9 cellular contexts compared by ENCODE assay signal in the genomic region with DNA sequence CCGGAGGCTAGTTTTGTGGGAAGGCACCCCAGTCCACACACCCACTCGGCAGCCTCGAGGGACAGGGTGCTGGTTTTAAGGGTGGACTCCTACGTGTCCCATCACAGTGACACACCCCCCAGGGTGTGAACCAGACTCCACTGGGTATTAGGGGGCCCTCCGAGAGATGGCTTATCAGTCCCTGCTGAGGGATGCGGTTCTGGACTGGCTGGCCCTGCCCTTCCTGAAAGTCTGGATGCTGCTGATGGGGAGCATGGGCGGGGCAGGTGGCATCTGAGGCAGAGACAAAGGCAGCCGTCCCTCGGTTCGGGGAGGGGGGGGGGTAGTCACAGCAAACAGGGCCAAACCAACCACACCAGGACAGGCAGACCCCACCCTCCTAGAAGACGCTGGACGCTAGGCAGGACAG. TPM values are rescaled to one million over a fixed set of nuclear protein-coding genes. Genes with fewer than 3 reads are reported as not detected.
DNase-seq lines count a peak whose midpoint lies in the region; ATAC-seq and TF ChIP-seq lines count a peak whose summit lies in the region.
"Had no signal": no experiment of that assay in that cellular context is flagged by ENCODE, and none has a peak within 500 bp of the region (broad histone marks: within the 10 kb centered on the region; RNA-seq: fewer than 3 reads in every experiment).

No MANE protein-coding gene starts in this region.

- peaks cover 5 to 38% (median 13%) of the 10 kb centered on the region in 5 donors for H3K36me3 Mint-ChIP-seq in naive thymus-derived CD4-positive, alpha-beta T cell

- intact Hi-C loops in naive thymus-derived CD4-positive, alpha-beta T cell (cut with micrococcal nuclease) = loop anchor here (1.0 to 10.0 kb wide), 17 partner anchors 15 to 611 kb away; partner anchors contain the start of genes COX5A (in 2 of the 2), FAM219B (in 2 of the 2), ARID3B (in 1 of the 2) and C15orf39 (in 1 of the 2)

- no peak for TF ChIP-seq CTCF in 22Rv1 (IDR thresholded peaks at IDR 0.05)
- no peak for TF ChIP-seq CTCF in HEK293 (tag by site-specific recombination; IDR thresholded peaks at IDR 0.05)
- TF ChIP-seq CTCF in foreskin fibroblast (IDR thresholded peaks at IDR 0.05; ENCODE audit: low read depth, low read length) = no peak

- H3K4me3 Mint-ChIP-seq in naive thymus-derived CD4-positive, alpha-beta T cell = peak overlapping the region in 8 of 10 donors; percentile 80 to 95 (median 87)

- CTCF ChIA-PET in HEK293 (lab: Yijun Ruan, JAX) = interaction anchor here (0.6 to 4.5 kb wide), 9 partner anchors 8 to 204 kb away, joined by 3 to 29 read pairs (median 4); no protein-coding TSS in a partner anchor
- CTCF ChIA-PET in naive thymus-derived CD4-positive, alpha-beta T cell (lab: Charles Lee) = interaction anchor here (1.0 to 2.6 kb wide), 10 partner anchors 9 to 151 kb away, joined by 3 to 20 read pairs (median 6); partner anchors contain the start of genes FAM219B and SCAMP5

- H3K9ac ChIP-seq in adipocyte (ENCODE audit: low read length) = peak overlapping the region; percentile 96

- H3K27me3 ChIP-seq in adipocyte (replicated peaks; ENCODE audit: control insufficient read depth, insufficient read depth, low read length) = no peaks in the 10 kb centered on the region
- H3K27me3 ChIP-seq in naive thymus-derived CD4-positive, alpha-beta T cell (ENCODE audit: control insufficient read depth in 2 of 2, insufficient read depth in 2 of 2, low read length in 2 of 2) = no peaks in the 10 kb centered on the region

- H3K27me3 Mint-ChIP-seq in naive thymus-derived CD4-positive, alpha-beta T cell = no peaks in the 10 kb centered on the region

- peaks cover 10 to 55% of the 10 kb centered on the region in 2 experiments for H3K36me3 ChIP-seq in HEK293 (ENCODE audit: control insufficient read depth in 2 of 2, insufficient read depth in 1 of 2, low read length in 2 of 2)
- H3K36me3 ChIP-seq in adipocyte (ENCODE audit: control insufficient read depth, insufficient read depth, low read length, severe bottlenecking) = peaks cover 27% of the 10 kb centered on the region
- H3K36me3 ChIP-seq in naive thymus-derived CD4-positive, alpha-beta T cell (ENCODE audit: control insufficient read depth in 2 of 3, insufficient read depth in 3 of 3, low read length in 3 of 3) = peaks cover 0 to 44% (median 1%) of the 10 kb centered on the region in 3 experiments

- peak overlapping the region; percentile 89 for H3K27ac ChIP-seq in 22Rv1
- peak overlapping the region; percentile 86 for H3K27ac ChIP-seq in HEK293 (ENCODE audit: extremely low read depth, low read depth, low read length)
- peak overlapping the region; percentile 79 for H3K27ac ChIP-seq in naive thymus-derived CD4-positive, alpha-beta T cell (ENCODE audit: low read depth, low read length)

- no peaks in the 10 kb centered on the region for H3K9me3 Mint-ChIP-seq in naive thymus-derived CD4-positive, alpha-beta T cell

- peak overlapping the region; percentile 59 to 95 (median 94) for H3K27ac Mint-ChIP-seq in naive thymus-derived CD4-positive, alpha-beta T cell

- in situ Hi-C loops in ACHN (cut with HindIII; ENCODE audit: low pct_ligation_motif_present, low pct_unique_long_range_greater_than_20kb, low sequenced_read_pairs) = no loop called here

- ATAC-seq in naive thymus-derived CD4-positive, alpha-beta T cell = no peak
- ATAC-seq in GM19452 (IDR thresholded peaks at IDR 0.05; ENCODE audit: unreplicated experiment) = no peak

- H3K4me3 ChIP-seq in HEK293 (ENCODE audit: low read depth, low read length) (no peak overlapping the region), adipocyte (ENCODE audit: low read length) (peak overlapping the region; percentile 96), foreskin fibroblast (ENCODE audit: low read depth in 1 of 2, low read length in 2 of 2) (peak overlapping the region in 1 of 2 donors; percentile 56)
- H3K4me3 ChIP-seq in naive thymus-derived CD4-positive, alpha-beta T cell (ENCODE audit: low read length) = peak overlapping the region; percentile 49

- peaks cover 26 to 62% (median 50%) of the 10 kb centered on the region in 7 donors for H3K4me1 Mint-ChIP-seq in naive thymus-derived CD4-positive, alpha-beta T cell

- H3K4me1 ChIP-seq in HEK293 (ENCODE audit: control insufficient read depth, insufficient read depth, low read length) (peaks cover 10% of the 10 kb centered on the region), adipocyte (ENCODE audit: control insufficient read depth, insufficient read depth, low read length) (peaks cover 17% of the 10 kb centered on the region)
- peaks cover 40 to 50% of the 10 kb centered on the region in 2 donors for H3K4me1 ChIP-seq in naive thymus-derived CD4-positive, alpha-beta T cell (ENCODE audit: control insufficient read depth in 2 of 2, insufficient read depth in 2 of 2, low read length in 2 of 2)

- H3K9me3 ChIP-seq in HEK293 (ENCODE audit: control insufficient read depth, insufficient read depth, low read depth, low read length) (no peaks in the 10 kb centered on the region), adipocyte (ENCODE audit: control insufficient read depth, low read length) (no peaks in the 10 kb centered on the region)
- no peaks in the 10 kb centered on the region for H3K9me3 ChIP-seq in naive thymus-derived CD4-positive, alpha-beta T cell (ENCODE audit: control insufficient read depth in 2 of 3, low read length in 3 of 3)

- POLR2A ChIA-PET in HEK293 (lab: Yijun Ruan, JAX) = interaction anchor here (0.5 to 2.3 kb wide), 4 partner anchors 9 to 1472 kb away, joined by 3 to 12 read pairs (median 7); partner anchors contain the start of gene FAM219B
- POLR2A ChIA-PET in naive thymus-derived CD4-positive, alpha-beta T cell (lab: Charles Lee) = interaction anchor here (1.2 to 4.4 kb wide), 14 partner anchors 10 to 608 kb away, joined by 3 to 44 read pairs (median 10); partner anchors contain the start of genes C15orf39, FAM219B and SCAMP2

- DNase-seq in adipocyte (ENCODE audit: low read depth) = no peak
- DNase-seq in naive thymus-derived CD4-positive, alpha-beta T cell = no peak
- DNase-seq in ACHN = no peak
- DNase-seq in COLO829 (ENCODE audit: low spot score) = no peak
- DNase-seq in foreskin fibroblast = no peak

TF ChIP-seq in HEK293, 187 proteins besides CTCF, POLR2A, EP300 and RAD21 (continues in another document):
- TF ChIP-seq SP2 (tag by site-specific recombination; IDR thresholded peaks at IDR 0.05) (0 out of 2 replicates have a peak, but pooled peaks have one; percentile 6), ZBTB48 (tag by site-specific recombination; IDR thresholded peaks at IDR 0.05) (peak; percentile 32; the same call in 1 of the 2 replicates), ZNF394 (tag by site-specific recombination; IDR thresholded peaks at IDR 0.05; ENCODE audit: borderline replicate concordance) (no peak), ZNF513 (tag by site-specific recombination; IDR thresholded peaks at IDR 0.05) (no peak), OSR2 (tag by site-specific recombination; IDR thresholded peaks at IDR 0.05) (no peak), KLF1 (tag by site-specific recombination; IDR thresholded peaks at IDR 0.05) (peak; percentile 70), ZFP69B (tag by site-specific recombination; IDR thresholded peaks at IDR 0.05) (no peak), KLF9 (tag by site-specific recombination; IDR thresholded peaks at IDR 0.05; ENCODE audit: low read depth) (0 out of 2 replicates have a peak, but pooled peaks have one; percentile 16), ZNF600 (tag by site-specific recombination; IDR thresholded peaks at IDR 0.05) (peak; percentile 64), ZNF202 (tag by site-specific recombination; IDR thresholded peaks at IDR 0.05; ENCODE audit: borderline replicate concordance) (no peak), ZIC2 (tag by site-specific recombination; IDR thresholded peaks at IDR 0.05) (0 out of 2 replicates have a peak, but pooled peaks have one; percentile 10), ZNF140 (tag by site-specific recombination; IDR thresholded peaks at IDR 0.05) (no peak), ZNF548 (tag by site-specific recombination; IDR thresholded peaks at IDR 0.05) (no peak), GLIS1 (tag by site-specific recombination; IDR thresholded peaks at IDR 0.05) (peak; percentile 36; the same call in 1 of the 2 replicates), REPIN1 (tag by site-specific recombination; IDR thresholded peaks at IDR 0.05; ENCODE audit: low read depth) (no peak)
- TF ChIP-seq, protein P1, sequence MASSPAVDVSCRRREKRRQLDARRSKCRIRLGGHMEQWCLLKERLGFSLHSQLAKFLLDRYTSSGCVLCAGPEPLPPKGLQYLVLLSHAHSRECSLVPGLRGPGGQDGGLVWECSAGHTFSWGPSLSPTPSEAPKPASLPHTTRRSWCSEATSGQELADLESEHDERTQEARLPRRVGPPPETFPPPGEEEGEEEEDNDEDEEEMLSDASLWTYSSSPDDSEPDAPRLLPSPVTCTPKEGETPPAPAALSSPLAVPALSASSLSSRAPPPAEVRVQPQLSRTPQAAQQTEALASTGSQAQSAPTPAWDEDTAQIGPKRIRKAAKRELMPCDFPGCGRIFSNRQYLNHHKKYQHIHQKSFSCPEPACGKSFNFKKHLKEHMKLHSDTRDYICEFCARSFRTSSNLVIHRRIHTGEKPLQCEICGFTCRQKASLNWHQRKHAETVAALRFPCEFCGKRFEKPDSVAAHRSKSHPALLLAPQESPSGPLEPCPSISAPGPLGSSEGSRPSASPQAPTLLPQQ (tag by site-specific recombination; IDR thresholded peaks at IDR 0.05) = no peak

RNA-seq across cellular contexts. Expression of gene ULK3, which starts 0.9 kb away (rescaled TPM):
- total RNA-seq in naive thymus-derived CD4-positive, alpha-beta T cell = 100 to 1,000 TPM in 1 of 5 experiments, 10 to 100 TPM in 4; 53.2 to 106 (median 59.2) TPM
- 10 to 100 TPM; 15.4 to 32.8 TPM for polyA plus RNA-seq in naive thymus-derived CD4-positive, alpha-beta T cell

RNA-seq across cellular contexts. Expression of gene CPLX3, which starts 17.5 kb away (rescaled TPM):
- total RNA-seq in naive thymus-derived CD4-positive, alpha-beta T cell = under 1 TPM in 2 of 5 experiments, not detected in 3; 0.27 to 0.60 TPM
- polyA plus RNA-seq in naive thymus-derived CD4-positive, alpha-beta T cell = not detected
- total RNA-seq: mucosa of gallbladder had no signal

RNA-seq across cellular contexts. Expression of gene SCAMP2, which starts 29.3 kb away (rescaled TPM):
- total RNA-seq in naive thymus-derived CD4-positive, alpha-beta T cell = 100 to 1,000 TPM in 3 of 5 experiments, 10 to 100 TPM in 2; 78.9 to 130 (median 116) TPM
- polyA plus RNA-seq in naive thymus-derived CD4-positive, alpha-beta T cell = 100 to 1,000 TPM; 131 to 141 TPM

RNA-seq across cellular contexts. Expression of gene LMAN1L, which starts 31.3 kb away (rescaled TPM):
- total RNA-seq in naive thymus-derived CD4-positive, alpha-beta T cell = 1 to 10 TPM in 4 of 5 experiments, under 1 TPM in 1; 0.35 to 2.4 (median 1.3) TPM
- polyA plus RNA-seq in naive thymus-derived CD4-positive, alpha-beta T cell = not detected
- total RNA-seq: mucosa of gallbladder had no signal

RNA-seq across cellular contexts. Expression of gene MPI, which starts 45.9 kb away (rescaled TPM):
- total RNA-seq in naive thymus-derived CD4-positive, alpha-beta T cell = 10 to 100 TPM; 34.0 to 97.8 (median 80.6) TPM
- polyA plus RNA-seq in naive thymus-derived CD4-positive, alpha-beta T cell = 10 to 100 TPM; 92.5 to 98.3 TPM
